Comparison of ENCODE assay signal across 8 cellular contexts in genomic region chr17:74205274-74205673, GRCh38. TPM values are rescaled to one million over a fixed set of nuclear protein-coding genes. Genes with fewer than 3 reads are reported as not detected.
DNase-seq lines count a peak whose midpoint lies in the region; ATAC-seq, FAIRE-seq and TF ChIP-seq lines count a peak whose summit lies in the region.

No MANE protein-coding gene starts in this region.

- H3K27ac ChIP-seq in PC-9 (peak overlapping the region; percentile 9), H1 (ENCODE audit: low read depth, low read length) (0 out of 2 replicates have a peak overlapping the region, but pooled peaks have one; percentile 40), rectal smooth muscle tissue (ENCODE audit: low read depth, low read length) (no peak overlapping the region), gastroesophageal sphincter (peak overlapping the region in 1 of 4 donors; percentile 88)

- no peak for TF ChIP-seq EP300 in H1 (IDR thresholded peaks at IDR 0.05; ENCODE audit: borderline replicate concordance in 1 of 2, low read depth in 2 of 2, low read length in 2 of 2)
- no peak for TF ChIP-seq EP300 in gastroesophageal sphincter (IDR thresholded peaks at IDR 0.05)

- no peak for DNase-seq in PC-9
- no peak for DNase-seq in H1 (ENCODE audit: low read depth in 1 of 2, low spot score in 2 of 2)
- DNase-seq in amniotic stem cell (lab: John Stamatoyannopoulos, UW), result no peak
- DNase-seq in NCI-H510A (lab: John Stamatoyannopoulos, UW), result no peak

- POLR2A ChIA-PET in PC-9 (lab: Charles Lee; ENCODE audit: unreplicated experiment) (no interaction called here), H1 (lab: Charles Lee; ENCODE audit: partially characterized antibody) (interaction anchor here (1.0 to 4.9 kb wide), 19 partner anchors 9 to 250 kb away, joined by 3 to 65 read pairs (median 4); partner anchors contain the start of genes BTBD17 and TTYH2)

- no peak for TF ChIP-seq RAD21 in H1 (IDR thresholded peaks at IDR 0.05 in 1 of 2, conservative IDR thresholded peaks at IDR 0.05 in 1 of 2; ENCODE audit: low read depth in 2 of 2, low read length in 2 of 2)

- H2AK5ac ChIP-seq in H1 (ENCODE audit: low read depth, low read length), result no peak overlapping the region

- peaks cover 2% of the 10 kb centered on the region; the same call in 1 of the 2 replicates for H3K79me1 ChIP-seq in H1 (ENCODE audit: low read depth, low read length)

- no peak overlapping the region for H3K23ac ChIP-seq in H1 (ENCODE audit: insufficient read length)

- H3K56ac ChIP-seq in H1 (replicated peaks; ENCODE audit: insufficient read length, low read depth, low read length), result no peak overlapping the region

- H2BK20ac ChIP-seq in H1 (ENCODE audit: low read length), result no peak overlapping the region

- H2BK120ac ChIP-seq in H1 (replicated peaks; ENCODE audit: low read depth, low read length), result no peak overlapping the region

- CTCF ChIA-PET in PC-9 (lab: Charles Lee), result no interaction called here
- CTCF ChIA-PET in H1 (lab: Charles Lee; ENCODE audit: partially characterized antibody), result interaction anchor here (1.0 kb wide), 1 partner anchor 101 kb away, joined by 4 read pairs; no protein-coding TSS in a partner anchor

- H3K36me3 ChIP-seq in PC-9 (ENCODE audit: low read depth) (peaks cover 40% of the 10 kb centered on the region), H1 (ENCODE audit: control insufficient read depth in 2 of 4, insufficient read depth in 4 of 4, low read length in 3 of 4) (peaks cover 45 to 61% (median 50%) of the 10 kb centered on the region in 4 experiments), rectal smooth muscle tissue (ENCODE audit: control insufficient read depth, insufficient read depth, low read length) (peaks cover 31% of the 10 kb centered on the region), gastroesophageal sphincter (peaks cover 0 to 59% of the 10 kb centered on the region in 2 donors)

- H3K18ac ChIP-seq in H1 (ENCODE audit: extremely low read depth, low read length), result no peak overlapping the region

- H3K27me3 ChIP-seq in PC-9 (ENCODE audit: insufficient read depth, low read depth) (peaks cover 30% of the 10 kb centered on the region), H1 (replicated peaks in 1 of 4; ENCODE audit: control insufficient read depth in 3 of 4, extremely low read depth in 1 of 4, insufficient read depth in 3 of 4, low read length in 3 of 4) (peaks cover 0 to 7% (median 4%) of the 10 kb centered on the region in 4 experiments; a peak in 4 of 7 replicates), rectal smooth muscle tissue (ENCODE audit: control insufficient read depth, insufficient read depth, low read length) (no peaks in the 10 kb centered on the region), gastroesophageal sphincter (peaks cover 29% of the 10 kb centered on the region)

- WGBS in H1 (ENCODE audit: extremely low coverage in 1 of 2, insufficient coverage in 1 of 2, insufficient read length in 1 of 2, insufficient replicate concordance in 2 of 2, low coverage in 1 of 2, low lambda C conversion rate in 2 of 2, missing lambda C conversion rate in 1 of 2), 2 experiments, result 92% methylated on average over 3 of the region's 3 CpGs; no CpG with 5 or more reads in 1 of the 2 experiments
- 52 to 97% methylated on average over 2 to 3 of the region's 3 CpGs for WGBS in gastroesophageal sphincter (ENCODE audit: low coverage in 1 of 2), 2 donors

- H3K9me2 ChIP-seq in PC-9 (ENCODE audit: insufficient read depth), result no peaks in the 10 kb centered on the region

- TF ChIP-seq CTCF in GM12875 (IDR thresholded peaks at IDR 0.05; ENCODE audit: borderline replicate concordance, insufficient read depth, low read depth, low read length) (no peak), PC-9 (conservative IDR thresholded peaks at IDR 0.05) (no peak), H1 (IDR thresholded peaks at IDR 0.05; ENCODE audit: control extremely low read depth in 1 of 3, insufficient read depth in 1 of 3, low read depth in 1 of 3, low read length in 3 of 3) (no peak), gastroesophageal sphincter (IDR thresholded peaks at IDR 0.05) (no peak)

- peaks cover 5% of the 10 kb centered on the region; the same call in 1 of the 2 replicates for H3K23me2 ChIP-seq in H1 (ENCODE audit: low read depth, low read length)

- H4K20me1 ChIP-seq in PC-9 (ENCODE audit: insufficient read depth), result peaks cover 57% of the 10 kb centered on the region
- peaks cover 35 to 39% of the 10 kb centered on the region in 2 experiments for H4K20me1 ChIP-seq in H1 (replicated peaks in 1 of 2; ENCODE audit: control insufficient read depth in 1 of 2, insufficient read depth in 2 of 2, low read length in 2 of 2)

- TF ChIP-seq POLR2A in H1 (IDR thresholded peaks at IDR 0.05; ENCODE audit: control extremely low read depth in 1 of 2, low read depth in 2 of 2, low read length in 2 of 2), result peak in 1 of 2 experiments; percentile 70; a peak in 2 of 3 replicates
- no peak for TF ChIP-seq POLR2A in gastroesophageal sphincter (IDR thresholded peaks at IDR 0.05)

- no peak overlapping the region for H4K8ac ChIP-seq in H1 (ENCODE audit: extremely low read depth, insufficient read depth, low read length)

- no peak overlapping the region for H4K5ac ChIP-seq in H1 (ENCODE audit: insufficient read length, low read depth, low read length)

- peaks cover 17% of the 10 kb centered on the region for H3K4me1 ChIP-seq in PC-9 (replicated peaks; ENCODE audit: insufficient read depth)
- H3K4me1 ChIP-seq in H1 (replicated peaks in 1 of 4; ENCODE audit: control insufficient read depth in 3 of 4, insufficient read depth in 4 of 4, low read length in 3 of 4), result peaks cover 9 to 18% (median 11%) of the 10 kb centered on the region in 4 experiments
- H3K4me1 ChIP-seq in rectal smooth muscle tissue (ENCODE audit: control insufficient read depth, insufficient read depth, low read length), result peaks cover 13% of the 10 kb centered on the region
- H3K4me1 ChIP-seq in gastroesophageal sphincter, result peaks cover 0 to 69% (median 23%) of the 10 kb centered on the region in 3 donors

- no peak overlapping the region for H3K4ac ChIP-seq in H1 (replicated peaks; ENCODE audit: insufficient read length, low read depth, low read length)

- peak overlapping the region; percentile 95 for H3K4me2 ChIP-seq in PC-9
- H3K4me2 ChIP-seq in H1 (ENCODE audit: insufficient read depth in 1 of 2, low read depth in 2 of 2, low read length in 2 of 2), result peak overlapping the region; percentile 82 to 93

- H2BK5ac ChIP-seq in H1 (ENCODE audit: low read depth, low read length), result no peak overlapping the region

- ATAC-seq in gastroesophageal sphincter (no peak), HG03460 (IDR thresholded peaks at IDR 0.05; ENCODE audit: unreplicated experiment) (no peak)

- H3K9me3 ChIP-seq in PC-9 (ENCODE audit: insufficient read depth, low read depth), result no peaks in the 10 kb centered on the region
- no peaks in the 10 kb centered on the region for H3K9me3 ChIP-seq in H1 (ENCODE audit: insufficient read depth in 2 of 2, low read depth in 1 of 2, low read length in 1 of 2)
- H3K9me3 ChIP-seq in gastroesophageal sphincter, result no peaks in the 10 kb centered on the region

- no TSS peak for BruUV-seq in PC-9 (replicated peaks; lab: Mats Ljungman, UMichigan)

- intact Hi-C loops in PC-9 (cut with micrococcal nuclease; ENCODE audit: unreplicated experiment), result no loop called here

- H3K14ac ChIP-seq in H1 (ENCODE audit: insufficient read length), result no peak overlapping the region

- peak overlapping the region in 2 of 4 experiments; percentile 49 to 97; a peak in 4 of 7 replicates for H3K9ac ChIP-seq in H1 (replicated peaks in 1 of 4; ENCODE audit: extremely low read depth in 1 of 4, low read depth in 3 of 4, low read length in 3 of 4)
- peak overlapping the region; percentile 41 for H3K9ac ChIP-seq in rectal smooth muscle tissue (ENCODE audit: low read length)

- no peak for FAIRE-seq in H1 (lab: Jason Lieb, UNC)

- peaks cover 57% of the 10 kb centered on the region for H3F3A ChIP-seq in PC-9 (ENCODE audit: insufficient read depth, low read depth)

- H2AFZ ChIP-seq in PC-9 (no peak overlapping the region), H1 (ENCODE audit: low read length) (no peak overlapping the region)

- no peak overlapping the region for H2BK12ac ChIP-seq in H1 (ENCODE audit: low read depth, low read length)

- H4K91ac ChIP-seq in H1 (replicated peaks; ENCODE audit: insufficient read length, low read length), result no peak overlapping the region

- H3K79me2 ChIP-seq in PC-9 (ENCODE audit: low read depth), result peaks cover 51% of the 10 kb centered on the region
- H3K79me2 ChIP-seq in H1 (ENCODE audit: control insufficient read depth in 1 of 2, insufficient read depth in 2 of 2, low read length in 2 of 2), result peaks cover 24 to 49% of the 10 kb centered on the region in 2 experiments

- peak overlapping the region; percentile 84 for H3K4me3 ChIP-seq in GM12875 (ENCODE audit: low read depth, low read length)
- H3K4me3 ChIP-seq in PC-9, result peak overlapping the region; percentile 93
- H3K4me3 ChIP-seq in H1 (ENCODE audit: extremely low read depth in 1 of 4, insufficient read depth in 2 of 4, low read depth in 3 of 4, low read length in 4 of 4), result peak overlapping the region in 3 of 4 experiments; percentile 70 to 97 (median 96); a peak in 5 of 8 replicates
- H3K4me3 ChIP-seq in rectal smooth muscle tissue (ENCODE audit: low read length), result peak overlapping the region; percentile 25
- no peak overlapping the region for H3K4me3 ChIP-seq in gastroesophageal sphincter

- no peak overlapping the region for H2BK15ac ChIP-seq in H1 (ENCODE audit: low read length)

RNA-seq across cellular contexts. Expression of gene RPL38, which starts 1.8 kb away (rescaled TPM):
- total RNA-seq in PC-9 (2021) (761 and 961 TPM in 2 replicates), gastroesophageal sphincter (100 to 1,000 TPM; 407 to 628 (median 526) TPM)
- total RNA-seq in H1 (2021; fragmentation: NEBNext Ultra II Directional; extraction: Animal tissue kit (Norgen Biotek cat#: 25700)), result 1,195 and 1,222 TPM in 2 replicates
- 412 and 510 TPM in 2 replicates for polyA plus RNA-seq in H1 (2011; rRNA removed)
- polyA plus RNA-seq in H1 (2011; cell fraction: cytosol; rRNA removed), result 1,085 TPM
- 1,333 TPM for polyA plus RNA-seq in H1 (2011; cell fraction: nucleus; rRNA removed)
- 3,837 to 6,357 TPM (median 4,194 TPM) in 4 replicates for polyA plus RNA-seq in H1 (2012, experiment 1 of 2)
- polyA plus RNA-seq in H1 (2012, experiment 2 of 2), result 920 TPM
- polyA plus RNA-seq in H1 (2013, experiment 1 of 2), result 4,258 TPM
- polyA plus RNA-seq in H1 (2013, experiment 2 of 2), result 4,313 TPM
- polyA minus RNA-seq in H1 (2011; rRNA and poly(A)+ RNA removed), result 802 and 987 TPM in 2 replicates
- 425 TPM for polyA minus RNA-seq in H1 (2011; cell fraction: cytosol; rRNA and poly(A)+ RNA removed)
- polyA minus RNA-seq in H1 (2011; cell fraction: nucleus; rRNA and poly(A)+ RNA removed), result 337 TPM

RNA-seq across cellular contexts. Expression of gene TTYH2, which starts 8.1 kb away (rescaled TPM):
- total RNA-seq in PC-9 (2021) (1.5 and 2.9 TPM in 2 replicates), gastroesophageal sphincter (1 to 10 TPM; 5.5 to 7.7 (median 6.3) TPM)
- total RNA-seq in H1 (2021; fragmentation: NEBNext Ultra II Directional; extraction: Animal tissue kit (Norgen Biotek cat#: 25700)), result 3.2 and 3.7 TPM in 2 replicates
- 9.2 and 17.3 TPM in 2 replicates for polyA plus RNA-seq in H1 (2011; rRNA removed)
- 7.6 TPM for polyA plus RNA-seq in H1 (2011; cell fraction: cytosol; rRNA removed)
- 16.4 TPM for polyA plus RNA-seq in H1 (2011; cell fraction: nucleus; rRNA removed)
- 3.1 to 4.0 TPM (median 3.4 TPM) in 4 replicates for polyA plus RNA-seq in H1 (2012, experiment 1 of 2)
- polyA plus RNA-seq in H1 (2012, experiment 2 of 2), result 3.2 TPM
- polyA plus RNA-seq in H1 (2013, experiment 1 of 2), result 5.3 TPM
- 5.8 TPM for polyA plus RNA-seq in H1 (2013, experiment 2 of 2)
- polyA minus RNA-seq in H1 (2011; rRNA and poly(A)+ RNA removed), result 7.4 and 9.7 TPM in 2 replicates
- polyA minus RNA-seq in H1 (2011; cell fraction: cytosol; rRNA and poly(A)+ RNA removed), result 3.1 TPM
- polyA minus RNA-seq in H1 (2011; cell fraction: nucleus; rRNA and poly(A)+ RNA removed), result 8.3 TPM

Comparison
In these comparisons a context has a peak if more than half of its experiments do, and no peak if none do; other contexts are left out.
1. H3K4me3 ChIP-seq: peak in GM12875 (single experiment), PC-9 (single experiment), H1 (3 of 4) and rectal smooth muscle tissue (single experiment); none in gastroesophageal sphincter (0 of 2).